ENCODE assay signal across 8 cellular contexts in genomic region chr9:125513634-125514413, GRCh38.
DNase-seq lines count a peak whose midpoint lies in the region; ATAC-seq, FAIRE-seq and TF ChIP-seq lines count a peak whose summit lies in the region.

No MANE protein-coding gene starts in this region.

- H4K20me1 ChIP-seq in astrocyte (ENCODE audit: insufficient read depth, low read length) = no peaks in the 10 kb centered on the region

- H3K4me3 Mint-ChIP-seq in astrocyte (ENCODE audit: unreplicated experiment) = peak overlapping the region; percentile 64

- H3K27me3 Mint-ChIP-seq in astrocyte (ENCODE audit: low read depth, unreplicated experiment) = no peaks in the 10 kb centered on the region

- FAIRE-seq in HTR-8/SVneo (lab: Jason Lieb, UNC) = no peak
- FAIRE-seq in astrocyte (lab: Jason Lieb, UNC) = no peak

- peak overlapping the region; percentile 89 for H3K4me2 ChIP-seq in astrocyte (ENCODE audit: low read length)

- peaks cover 4% of the 10 kb centered on the region for H3K36me3 Mint-ChIP-seq in astrocyte (ENCODE audit: low read depth, unreplicated experiment)

- H2AFZ ChIP-seq in astrocyte (ENCODE audit: low read depth, low read length) = no peak overlapping the region

- H3K9me3 ChIP-seq in astrocyte (ENCODE audit: insufficient read depth, low read depth, low read length) = no peaks in the 10 kb centered on the region

- H3K9me3 Mint-ChIP-seq in astrocyte (ENCODE audit: unreplicated experiment) = no peaks in the 10 kb centered on the region

- H3K36me3 ChIP-seq in astrocyte (ENCODE audit: insufficient read depth, low read length) (no peaks in the 10 kb centered on the region), urinary bladder (ENCODE audit: insufficient read depth) (no peaks in the 10 kb centered on the region)

- peak overlapping the region; percentile 63 for H3K9ac ChIP-seq in astrocyte (ENCODE audit: low read length)

- H3K4me3 ChIP-seq in astrocyte (ENCODE audit: insufficient read depth, low read depth, low read length) (peak overlapping the region; percentile 48), urinary bladder (ENCODE audit: low read depth, low read length) (peak overlapping the region; percentile 6)

- peaks cover 6% of the 10 kb centered on the region for H3K79me2 ChIP-seq in astrocyte (ENCODE audit: insufficient read depth, low read length)

- H3K27me3 ChIP-seq in astrocyte (ENCODE audit: insufficient read depth, low read length) = no peaks in the 10 kb centered on the region

- H3K27ac Mint-ChIP-seq in astrocyte (ENCODE audit: unreplicated experiment) = peak overlapping the region; percentile 77

- peak; percentile 79 for ATAC-seq in GM21526 (IDR thresholded peaks at IDR 0.05; ENCODE audit: low FRiP score, unreplicated experiment)
- ATAC-seq in left lobe of liver = peak; percentile 91

- H3K27ac ChIP-seq in astrocyte (ENCODE audit: low read depth, low read length) (peak overlapping the region; percentile 65), urinary bladder (ENCODE audit: low read depth) (no peak overlapping the region)

- peak; percentile 60 for DNase-seq in GM10266 (ENCODE audit: extremely low spot score)
- DNase-seq in HTR-8/SVneo (ENCODE audit: insufficient read length, low spot score) = peak; percentile 71
- DNase-seq in astrocyte (ENCODE audit: low read depth) = peak; percentile 88
- DNase-seq in left lobe of liver (ENCODE audit: low spot score) = peak; percentile 54
- no peak for DNase-seq in inferior parietal cortex (ENCODE audit: extremely low spot score)
- DNase-seq in NCI-H2227 treated with DMSO at 0.1 percent for 48 hours (lab: John Stamatoyannopoulos, UW) = no peak

- H3K4me1 ChIP-seq in astrocyte (ENCODE audit: insufficient read depth, low read length) = peaks cover 16% of the 10 kb centered on the region
- H3K4me1 ChIP-seq in urinary bladder (ENCODE audit: insufficient read depth) = peaks cover 1% of the 10 kb centered on the region

- 42% methylated on average over 14 of the region's 14 CpGs for WGBS in urinary bladder

- H3K4me1 Mint-ChIP-seq in astrocyte (ENCODE audit: low read depth, unreplicated experiment) = peaks cover 22% of the 10 kb centered on the region

- TF ChIP-seq CTCF in GM10266 (IDR thresholded peaks at IDR 0.05; ENCODE audit: control insufficient read depth, insufficient read depth, low read depth, missing control alignments) (no peak), astrocyte (IDR thresholded peaks at IDR 0.05; ENCODE audit: insufficient read depth, low read depth, low read length) (no peak)

Comparison
In these comparisons a context has a peak if more than half of its experiments do, and no peak if none do; other contexts are left out.
1. DNase-seq: peak in GM10266 (single experiment), HTR-8/SVneo (single experiment), astrocyte (single experiment) and left lobe of liver (single experiment); none in inferior parietal cortex (single experiment) and NCI-H2227 treated with DMSO at 0.1 percent for 48 hours (single experiment).